ENCODE assay signal across 1 cellular context in genomic region chr11:11338304-11338703, GRCh38.
TF ChIP-seq lines count a peak whose summit lies in the region.

No MANE protein-coding gene starts in this region.

TF ChIP-seq in HepG2, 621 proteins besides CTCF, POLR2A, EP300 and RAD21:
- no peak for TF ChIP-seq ZNF512 (CRISPR knock-in tag; IDR thresholded peaks at IDR 0.05)
- peak; percentile 91 for TF ChIP-seq ATF7 (IDR thresholded peaks at IDR 0.05)
- TF ChIP-seq ATF7 (CRISPR knock-in tag; IDR thresholded peaks at IDR 0.05) = no peak
